Comparison of ENCODE assay signal across 14 cellular contexts in the genomic region with DNA sequence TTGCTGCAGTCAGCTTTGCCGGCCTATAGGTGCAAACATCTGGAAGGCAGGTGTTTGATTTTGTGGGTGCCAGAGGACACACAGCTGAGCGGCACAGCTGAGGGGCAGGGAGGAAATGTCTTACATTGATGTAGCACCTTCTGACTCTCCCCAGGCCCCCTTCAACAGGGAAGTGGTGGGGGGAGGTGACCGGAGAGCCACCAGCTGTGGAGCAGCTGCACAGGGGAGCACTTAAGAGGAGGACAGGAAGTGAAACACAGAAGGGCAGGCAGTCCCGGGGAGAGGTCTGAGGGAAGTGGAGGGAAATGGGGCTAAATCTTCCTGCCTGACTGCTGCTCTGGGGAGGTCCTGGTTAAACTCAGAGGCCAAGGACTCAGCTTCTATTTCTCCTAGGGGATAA.
A peak's percentile ranks its signal among the peaks of the same experiment; 100 is the strongest.
DNase-seq lines count a peak whose midpoint lies in the region; ATAC-seq and TF ChIP-seq lines count a peak whose summit lies in the region.
"Had no signal": no experiment of that assay in that cellular context is flagged by ENCODE, and none has a peak within 500 bp of the region (broad histone marks: within the 10 kb centered on the region; RNA-seq: fewer than 3 reads in every experiment).

No MANE protein-coding gene starts in this region.

- H3K27me3 Mint-ChIP-seq in activated CD8-positive, alpha-beta T cell treated with anti-CD3 and anti-CD28 coated beads, Interleukin-2, amount 10 ng/mL, durations not matched to agents 7 days and 5 days (ENCODE audit: low read depth): peaks cover 7% of the 10 kb centered on the region

- DNase-seq in activated CD8-positive, alpha-beta T cell treated with anti-CD3 and anti-CD28 coated beads, Interleukin-2, amount 10 ng/mL, durations not matched to agents 7 days and 5 days: no peak
- no peak for DNase-seq in middle frontal gyrus (ENCODE audit: extremely low spot score, low spot score)
- DNase-seq in midbrain (lab: John Stamatoyannopoulos, UW): no peak
- no peak for DNase-seq in NCI-H82 (lab: John Stamatoyannopoulos, UW)
- DNase-seq: amygdala; effector CD8-positive, alpha-beta T cell; heart right ventricle; KG1; NCI-H524 treated with DMSO at 0.1 percent for 48 hours; retina had no signal

- H3K79me2 ChIP-seq in DOHH2 (ENCODE audit: control insufficient read depth, low read length) (no peaks in the 10 kb centered on the region), Loucy (ENCODE audit: insufficient read depth, low read length) (no peaks in the 10 kb centered on the region)

- H3K4me2 ChIP-seq in DOHH2 (ENCODE audit: low read length): peak overlapping the region; percentile 27; the same call in 1 of the 2 replicates
- H3K4me2 ChIP-seq in Loucy (ENCODE audit: low read depth, low read length, poor library complexity, severe bottlenecking): peak overlapping the region; percentile 68

- H3K9me3 Mint-ChIP-seq in activated CD8-positive, alpha-beta T cell treated with anti-CD3 and anti-CD28 coated beads, Interleukin-2, amount 10 ng/mL, durations not matched to agents 7 days and 5 days (ENCODE audit: insufficient read depth): no peaks in the 10 kb centered on the region

- H3F3A ChIP-seq in DOHH2 (ENCODE audit: control insufficient read depth, insufficient read depth) (no peaks in the 10 kb centered on the region), Loucy (ENCODE audit: low read depth) (no peaks in the 10 kb centered on the region)

- H3K27me3 ChIP-seq in DOHH2 (ENCODE audit: control insufficient read depth, low read length) (no peaks in the 10 kb centered on the region), Loucy (ENCODE audit: insufficient read depth, low read length, poor library complexity, severe bottlenecking) (peaks cover 5% of the 10 kb centered on the region)
- H3K27me3 ChIP-seq: heart right ventricle had no signal

- POLR2A ChIA-PET in activated CD8-positive, alpha-beta T cell treated with anti-CD3 and anti-CD28 coated beads, Interleukin-2, amount 10 ng/mL, durations not matched to agents 7 days and 5 days (lab: Charles Lee): no interaction called here

- H3K9me2 ChIP-seq in DOHH2 (replicated peaks; ENCODE audit: control insufficient read depth, low read length): no peaks in the 10 kb centered on the region
- H3K9me2 ChIP-seq in Loucy (replicated peaks; ENCODE audit: low read depth, low read length): no peaks in the 10 kb centered on the region

- no peak overlapping the region for H3K27ac ChIP-seq in DOHH2 (ENCODE audit: low read depth, low read length)
- H3K27ac ChIP-seq: heart right ventricle had no signal

- H4K20me1 ChIP-seq in DOHH2 (ENCODE audit: control insufficient read depth, insufficient read depth, low read depth, low read length) (no peaks in the 10 kb centered on the region), Loucy (ENCODE audit: insufficient read depth, low read length, poor library complexity, severe bottlenecking) (no peaks in the 10 kb centered on the region)

- no peak overlapping the region for H3K27ac Mint-ChIP-seq in activated CD8-positive, alpha-beta T cell treated with anti-CD3 and anti-CD28 coated beads, Interleukin-2, amount 10 ng/mL, durations not matched to agents 7 days and 5 days

- H3K4me3 ChIP-seq in DOHH2 (ENCODE audit: low read length) (no peak overlapping the region), Loucy (ENCODE audit: low read length, poor library complexity, severe bottlenecking) (peak overlapping the region; percentile 55)
- H3K4me3 ChIP-seq: heart right ventricle had no signal

- peak overlapping the region; percentile 29 for H3K9ac ChIP-seq in Loucy (ENCODE audit: low read depth, low read length, poor library complexity, severe bottlenecking)

- H3K9me3 ChIP-seq in DOHH2 (ENCODE audit: control insufficient read depth, insufficient read depth, low read length) (no peaks in the 10 kb centered on the region), Loucy (ENCODE audit: insufficient read depth, low read depth, low read length) (no peaks in the 10 kb centered on the region)

- TF ChIP-seq CTCF in DOHH2 (IDR thresholded peaks at IDR 0.05; ENCODE audit: low read depth, low read length, poor library complexity, severe bottlenecking) (no peak), Loucy (conservative IDR thresholded peaks at IDR 0.05; ENCODE audit: low read length) (no peak)

- ATAC-seq in GM21423 (IDR thresholded peaks at IDR 0.05; ENCODE audit: unreplicated experiment) (peak; percentile 83), HG02610 (IDR thresholded peaks at IDR 0.05; ENCODE audit: unreplicated experiment) (no peak)
- peak; percentile 61 for ATAC-seq in activated CD8-positive, alpha-beta T cell treated with anti-CD3 and anti-CD28 coated beads, Interleukin-2, amount 10 ng/mL, durations not matched to agents 7 days and 5 days

- peaks cover 13% of the 10 kb centered on the region for H3K4me1 Mint-ChIP-seq in activated CD8-positive, alpha-beta T cell treated with anti-CD3 and anti-CD28 coated beads, Interleukin-2, amount 10 ng/mL, durations not matched to agents 7 days and 5 days (ENCODE audit: low read depth)

- no peaks in the 10 kb centered on the region for H3K36me3 ChIP-seq in DOHH2 (ENCODE audit: control insufficient read depth, low read length)
- H3K36me3 ChIP-seq in Loucy (ENCODE audit: insufficient read depth, low read length): no peaks in the 10 kb centered on the region
- H3K36me3 ChIP-seq: heart right ventricle had no signal

- H3K36me3 Mint-ChIP-seq in activated CD8-positive, alpha-beta T cell treated with anti-CD3 and anti-CD28 coated beads, Interleukin-2, amount 10 ng/mL, durations not matched to agents 7 days and 5 days (ENCODE audit: low read depth): no peaks in the 10 kb centered on the region

- H3K4me1 ChIP-seq in DOHH2 (ENCODE audit: control insufficient read depth, low read length): peaks cover 12% of the 10 kb centered on the region
- peaks cover 24% of the 10 kb centered on the region for H3K4me1 ChIP-seq in Loucy (ENCODE audit: insufficient read depth, low read length, poor library complexity, severe bottlenecking)

- H3K4me3 Mint-ChIP-seq in activated CD8-positive, alpha-beta T cell treated with anti-CD3 and anti-CD28 coated beads, Interleukin-2, amount 10 ng/mL, durations not matched to agents 7 days and 5 days: no peak overlapping the region

- CTCF ChIA-PET in activated CD8-positive, alpha-beta T cell treated with anti-CD3 and anti-CD28 coated beads, Interleukin-2, amount 10 ng/mL, durations not matched to agents 7 days and 5 days (lab: Charles Lee): no interaction called here

- peak overlapping the region; percentile 83 for H2AFZ ChIP-seq in Loucy (ENCODE audit: low read length)
